ENCODE assay signal across 23 cellular contexts in the genomic region with DNA sequence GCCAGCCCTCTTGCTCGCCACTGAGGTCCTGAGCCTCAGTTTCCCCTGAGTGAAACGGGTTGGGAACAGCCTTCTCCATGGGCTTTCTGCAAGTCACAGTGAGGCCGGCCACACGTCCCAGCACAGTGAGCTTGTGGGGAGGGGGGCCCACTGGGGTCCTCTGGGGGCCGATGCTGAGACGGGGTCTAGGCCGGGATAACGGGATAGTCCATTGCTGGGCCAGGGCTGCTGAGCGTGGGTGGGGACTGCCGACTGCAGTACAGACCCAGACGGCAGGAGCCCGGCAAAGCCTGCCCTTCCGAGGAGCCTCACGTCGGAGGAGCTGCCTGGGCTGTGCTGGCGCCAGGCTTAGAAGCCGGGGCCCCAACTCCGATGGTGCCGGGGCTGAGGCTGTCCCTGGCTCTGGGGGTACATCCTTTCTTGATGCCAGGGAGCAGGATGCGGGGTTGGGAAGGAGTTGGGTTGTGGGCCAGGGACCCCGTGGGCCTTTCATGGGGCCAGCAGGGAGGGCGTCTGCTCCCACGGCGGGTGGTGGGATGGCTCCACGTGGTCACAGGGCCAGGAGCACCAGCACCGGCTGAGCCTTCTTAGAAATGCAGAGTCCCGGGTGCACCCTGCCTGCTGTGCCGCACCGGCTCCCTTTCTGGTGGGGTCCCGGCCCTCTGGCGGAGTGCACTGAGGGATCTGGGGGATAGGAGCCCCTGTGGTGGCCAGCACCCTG.
"Had no signal": no experiment of that assay in that cellular context is flagged by ENCODE, and none has a peak within 500 bp of the region (broad histone marks: within the 10 kb centered on the region; RNA-seq: fewer than 3 reads in every experiment).

No MANE protein-coding gene starts in this region.

- H3K36me3 ChIP-seq: esophagus muscularis mucosa, thoracic aorta, upper lobe of left lung had no signal

- DNase-seq: activated CD4-positive, alpha-beta T cell treated with anti-CD3 and anti-CD28 coated beads, Interleukin-2, amount 10 ng/mL, durations not matched to agents 7 days and 5 days; activated CD8-positive, alpha-beta memory T cell treated with anti-CD3 and anti-CD28 coated beads, Interleukin-2, amount 10 ng/mL, durations not matched to agents 7 days and 5 days; activated CD8-positive, alpha-beta T cell treated with anti-CD3 and anti-CD28 coated beads for 36 hours; activated gamma-delta T cell; activated T-cell treated with anti-CD3 and anti-CD28 coated beads for 4 hours; caudate nucleus; hypothalamus; left colon; naive thymus-derived CD4-positive, alpha-beta T cell; stimulated activated CD4-positive, alpha-beta T cell treated with anti-CD3 and anti-CD28 coated beads, Interleukin-2, amount 100 ng/mL, for 48 hours; stimulated activated CD8-positive, alpha-beta memory T cell treated with anti-CD3 and anti-CD28 coated beads, Interleukin-4, amount 100 ng/mL, for 48 hours; stimulated activated naive B cell treated with anti-CD40 and anti-IgM and Interleukin-4, amounts not matched to agents 10 μg/mL and 1 μg/mL and 100 μg/mL, for 72 hours had no signal

- H3K4me1 ChIP-seq: upper lobe of left lung had no signal

- H3K4me3 ChIP-seq: dorsolateral prefrontal cortex, esophagus muscularis mucosa, lung, SK-N-MC, smooth muscle cell, thoracic aorta, upper lobe of left lung had no signal

- H3K27ac Mint-ChIP-seq: activated CD8-positive, alpha-beta memory T cell treated with anti-CD3 and anti-CD28 coated beads, Interleukin-2, amount 10 ng/mL, durations not matched to agents 7 days and 5 days; activated CD8-positive, alpha-beta T cell treated with anti-CD3 and anti-CD28 coated beads for 36 hours; activated naive CD4-positive, alpha-beta T cell treated with anti-CD3 and anti-CD28 coated beads, Interleukin-2, amount 50 U/mL, for 72 hours; stimulated activated naive B cell treated with anti-CD40 and anti-IgM and Interleukin-4, amounts not matched to agents 10 μg/mL and 1 μg/mL and 100 μg/mL, for 72 hours had no signal

- H3K4me3 Mint-ChIP-seq: activated CD4-positive, alpha-beta T cell treated with anti-CD3 and anti-CD28 coated beads, Interleukin-2, amount 10 ng/mL, durations not matched to agents 7 days and 5 days; activated CD8-positive, alpha-beta memory T cell treated with anti-CD3 and anti-CD28 coated beads, Interleukin-2, amount 10 ng/mL, durations not matched to agents 7 days and 5 days; activated CD8-positive, alpha-beta T cell treated with anti-CD3 and anti-CD28 coated beads for 36 hours; brain; stimulated activated naive B cell treated with anti-CD40 and anti-IgM and Interleukin-4, amounts not matched to agents 10 μg/mL and 1 μg/mL and 100 μg/mL, for 72 hours had no signal

- H3K36me3 Mint-ChIP-seq: activated CD8-positive, alpha-beta memory T cell treated with anti-CD3 and anti-CD28 coated beads, Interleukin-2, amount 10 ng/mL, durations not matched to agents 7 days and 5 days; activated naive CD4-positive, alpha-beta T cell treated with anti-CD3 and anti-CD28 coated beads, Interleukin-2, amount 50 U/mL, for 72 hours; brain had no signal

- ATAC-seq: activated CD8-positive, alpha-beta memory T cell treated with anti-CD3 and anti-CD28 coated beads, Interleukin-2, amount 10 ng/mL, durations not matched to agents 7 days and 5 days; activated naive CD4-positive, alpha-beta T cell treated with anti-CD3 and anti-CD28 coated beads, Interleukin-2, amount 50 U/mL, for 72 hours; left colon; naive thymus-derived CD4-positive, alpha-beta T cell; sciatic nerve; stimulated activated naive B cell treated with anti-CD40 and anti-IgM and Interleukin-4, amounts not matched to agents 10 μg/mL and 1 μg/mL and 100 μg/mL, for 72 hours had no signal

- FAIRE-seq: frontal cortex had no signal

- H3K27ac ChIP-seq: dorsolateral prefrontal cortex, esophagus muscularis mucosa, SK-N-MC, thoracic aorta, upper lobe of left lung had no signal

- H3K9me3 ChIP-seq: esophagus muscularis mucosa, thoracic aorta, upper lobe of left lung had no signal

- H3K4me2 ChIP-seq: smooth muscle cell had no signal
